Comparison of ENCODE assay signal across 9 cellular contexts in the genomic region with DNA sequence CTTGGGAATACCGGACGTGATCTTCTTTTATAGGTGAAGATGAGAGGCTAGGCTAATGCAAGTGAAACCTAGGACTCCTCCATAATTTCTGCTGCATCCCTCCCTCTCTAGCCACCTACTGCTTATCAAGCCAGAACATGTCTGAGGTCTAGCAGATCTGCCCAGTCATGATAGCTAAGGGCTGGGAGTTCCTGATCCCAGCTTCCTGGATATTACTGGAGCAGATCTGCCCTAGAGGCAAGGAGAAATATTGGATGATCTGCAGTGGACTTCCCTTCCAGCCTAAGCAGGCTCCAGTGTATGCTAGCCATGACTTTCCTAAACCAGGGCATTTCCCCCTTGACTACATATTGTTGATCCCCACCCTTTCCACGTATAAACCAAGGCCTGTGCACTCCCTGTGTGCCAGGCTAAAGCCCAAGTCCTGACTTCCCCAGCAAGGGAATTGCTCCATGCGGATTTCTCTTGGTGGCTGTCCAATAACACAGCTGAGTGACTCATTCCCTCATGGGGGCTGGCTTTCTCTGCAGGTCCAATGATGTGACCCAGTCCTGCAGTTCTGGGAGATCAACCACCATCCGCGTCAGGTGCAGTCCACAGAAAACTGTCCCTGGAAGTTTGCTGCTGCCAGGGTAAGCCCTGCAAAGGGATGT. TPM values are rescaled to one million over a fixed set of nuclear protein-coding genes. Genes with fewer than 3 reads are reported as not detected.
DNase-seq lines count a peak whose midpoint lies in the region; ATAC-seq, FAIRE-seq and TF ChIP-seq lines count a peak whose summit lies in the region.
"Had no signal": no experiment of that assay in that cellular context is flagged by ENCODE, and none has a peak within 500 bp of the region (broad histone marks: within the 10 kb centered on the region; RNA-seq: fewer than 3 reads in every experiment).

No MANE protein-coding gene starts in this region.

- H3K27ac Mint-ChIP-seq in activated CD8-positive, alpha-beta T cell treated with anti-CD3 and anti-CD28 coated beads for 36 hours, result no peak overlapping the region

- 38% methylated on average over 6 of the region's 6 CpGs for WGBS in right cardiac atrium

- in situ Hi-C loops in astrocyte of the spinal cord (cut with HindIII; ENCODE audit: low sequenced_read_pairs), result no loop called here

- no peaks in the 10 kb centered on the region for H3K9me3 ChIP-seq in right cardiac atrium (ENCODE audit: control insufficient read depth, low read length)
- H3K9me3 ChIP-seq in thoracic aorta, result no peaks in the 10 kb centered on the region

- peaks cover 19% of the 10 kb centered on the region for H3K4me1 Mint-ChIP-seq in activated CD8-positive, alpha-beta T cell treated with anti-CD3 and anti-CD28 coated beads for 36 hours (ENCODE audit: low read depth)

- no peak overlapping the region for H3K4me3 ChIP-seq in astrocyte of the spinal cord (ENCODE audit: low read depth, low read length)
- no peak overlapping the region for H3K4me3 ChIP-seq in right cardiac atrium (ENCODE audit: low read length)
- no peak overlapping the region for H3K4me3 ChIP-seq in thoracic aorta

- no peaks in the 10 kb centered on the region for H3K27me3 Mint-ChIP-seq in activated CD8-positive, alpha-beta T cell treated with anti-CD3 and anti-CD28 coated beads for 36 hours

- H3K36me3 Mint-ChIP-seq in activated CD8-positive, alpha-beta T cell treated with anti-CD3 and anti-CD28 coated beads for 36 hours (ENCODE audit: low read depth), result no peaks in the 10 kb centered on the region

- ATAC-seq in right cardiac atrium, result peak; percentile 52 to 74
- ATAC-seq in thoracic aorta (ENCODE audit: insufficient number of reproducible peaks, low FRiP score, low read depth), result peak; percentile 85
- no peak for ATAC-seq in activated CD8-positive, alpha-beta T cell treated with anti-CD3 and anti-CD28 coated beads for 36 hours

- DNase-seq in HTR-8/SVneo (ENCODE audit: insufficient read length, low spot score) (peak; percentile 52), astrocyte of the spinal cord (ENCODE audit: low read depth, low spot score) (peak; percentile 85), right cardiac atrium (peak in 1 of 3 donors; percentile 38), thoracic aorta (ENCODE audit: low spot score) (peak; percentile 23), CD1c-positive myeloid dendritic cell (ENCODE audit: extremely low spot score) (no peak), NCI-H2029 treated with DMSO at 0.1 percent for 48 hours (lab: John Stamatoyannopoulos, UW) (no peak)
- DNase-seq in activated CD8-positive, alpha-beta T cell treated with anti-CD3 and anti-CD28 coated beads for 36 hours, result no peak
- no peak for DNase-seq in activated CD4-positive, alpha-beta T cell treated with anti-CD3 and anti-CD28 coated beads for 1 hour
- DNase-seq: NCI-H1417 had no signal

- CTCF ChIA-PET in activated CD8-positive, alpha-beta T cell treated with anti-CD3 and anti-CD28 coated beads for 36 hours (lab: Charles Lee), result interaction anchor here (1.0 to 4.0 kb wide), 6 partner anchors 7 to 335 kb away, joined by 3 to 54 read pairs (median 6); partner anchors contain the start of genes SARS1 and SORT1

- no peaks in the 10 kb centered on the region for H3K36me3 ChIP-seq in thoracic aorta

- TF ChIP-seq CTCF in astrocyte of the spinal cord (IDR thresholded peaks at IDR 0.05; ENCODE audit: low read depth, low read length), result no peak
- TF ChIP-seq CTCF in thoracic aorta (IDR thresholded peaks at IDR 0.05), result no peak
- TF ChIP-seq CTCF in activated CD8-positive, alpha-beta T cell treated with anti-CD3 and anti-CD28 coated beads for 36 hours (IDR thresholded peaks at IDR 0.05), result no peak

- no peak overlapping the region for H3K4me3 Mint-ChIP-seq in activated CD8-positive, alpha-beta T cell treated with anti-CD3 and anti-CD28 coated beads for 36 hours

- no peak for FAIRE-seq in HTR-8/SVneo (lab: Jason Lieb, UNC)

- H3K27ac ChIP-seq in right cardiac atrium (ENCODE audit: low read length), result peak overlapping the region; percentile 25
- peak overlapping the region; percentile 24 to 50 for H3K27ac ChIP-seq in thoracic aorta

- POLR2A ChIA-PET in activated CD8-positive, alpha-beta T cell treated with anti-CD3 and anti-CD28 coated beads for 36 hours (lab: Charles Lee), result interaction anchor here (0.6 to 2.3 kb wide), 3 partner anchors 8 to 32 kb away, joined by 3 to 10 read pairs (median 5); no protein-coding TSS in a partner anchor

- H3K9me3 Mint-ChIP-seq in activated CD8-positive, alpha-beta T cell treated with anti-CD3 and anti-CD28 coated beads for 36 hours, result no peaks in the 10 kb centered on the region

- intact Hi-C loops in right cardiac atrium (cut with DNase I), result no loop called here
- intact Hi-C loops in activated CD8-positive, alpha-beta T cell treated with anti-CD3 and anti-CD28 coated beads for 36 hours (cut with micrococcal nuclease), result no loop called here

- H3K4me1 ChIP-seq in right cardiac atrium (ENCODE audit: control insufficient read depth, insufficient read depth, low read length), result peaks cover 5% of the 10 kb centered on the region
- peaks cover 6 to 18% of the 10 kb centered on the region in 2 donors for H3K4me1 ChIP-seq in thoracic aorta (ENCODE audit: control insufficient read depth in 1 of 2, low read depth in 2 of 2)

- H3K27me3 ChIP-seq in right cardiac atrium (ENCODE audit: control insufficient read depth, insufficient read depth) (no peaks in the 10 kb centered on the region), thoracic aorta (replicated peaks; ENCODE audit: insufficient read depth) (no peaks in the 10 kb centered on the region)

RNA-seq across cellular contexts. Expression of gene SARS1, which starts 15.5 kb away (rescaled TPM):
- total RNA-seq in right cardiac atrium (100 to 1,000 TPM; 123 to 146 (median 135) TPM), thoracic aorta (100 to 1,000 TPM; 122 to 137 TPM)
- polyA plus RNA-seq in right cardiac atrium, result 84.5 TPM
- 100 to 1,000 TPM; 226 to 228 TPM for total RNA-seq in activated CD8-positive, alpha-beta T cell treated with anti-CD3 and anti-CD28 coated beads for 36 hours

RNA-seq across cellular contexts. Expression of gene CELSR2, which starts 51.2 kb away (rescaled TPM):
- total RNA-seq in right cardiac atrium (10 to 100 TPM; 19.1 to 33.2 (median 28.4) TPM), thoracic aorta (10 to 100 TPM in 1 of 2 donors, 1 to 10 TPM in 1; 4.0 to 10.0 TPM)
- polyA plus RNA-seq in right cardiac atrium, result 16.0 TPM
- 1 to 10 TPM; 2.7 to 3.1 TPM for total RNA-seq in activated CD8-positive, alpha-beta T cell treated with anti-CD3 and anti-CD28 coated beads for 36 hours

Comparison
In these comparisons a context has a peak if more than half of its experiments do, and no peak if none do; other contexts are left out.
1. DNase-seq: peak in HTR-8/SVneo (single experiment), astrocyte of the spinal cord (single experiment) and thoracic aorta (single experiment); none in activated CD8-positive, alpha-beta T cell treated with anti-CD3 and anti-CD28 coated beads for 36 hours (single experiment), CD1c-positive myeloid dendritic cell (single experiment), activated CD4-positive, alpha-beta T cell treated with anti-CD3 and anti-CD28 coated beads for 1 hour (single experiment) and NCI-H2029 treated with DMSO at 0.1 percent for 48 hours (single experiment).